In the genomic region with DNA sequence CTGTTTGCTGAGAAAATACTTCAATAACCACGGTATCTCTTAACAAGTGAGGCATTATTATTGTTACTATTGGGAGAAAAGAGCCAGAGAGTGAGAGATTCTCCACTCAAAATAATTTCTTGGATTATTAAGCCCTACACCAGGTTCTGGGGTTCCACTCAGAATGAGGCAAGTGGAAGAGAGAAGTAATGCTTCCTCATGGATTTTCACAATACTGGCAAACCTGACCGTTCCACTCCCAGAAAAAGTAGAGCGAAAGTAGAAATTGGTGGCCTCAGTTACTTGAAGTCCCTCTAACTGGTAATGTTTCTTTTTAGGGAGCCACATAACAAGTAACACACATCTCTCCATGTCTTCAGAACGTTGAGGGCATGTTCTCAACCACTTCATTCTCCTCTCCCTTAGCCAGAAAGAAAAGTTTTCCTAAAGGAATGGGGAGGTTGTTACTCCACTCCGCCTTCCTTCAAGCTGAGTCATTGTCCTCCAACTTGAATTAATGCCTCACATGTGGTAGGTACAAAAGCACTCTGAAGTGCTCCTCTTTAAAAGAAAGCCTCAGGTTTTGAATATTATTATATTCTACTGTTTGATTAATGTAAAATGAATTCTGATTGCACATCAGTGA, we compare ENCODE assay signal across 7 cellular contexts. TPM values are rescaled to one million over a fixed set of nuclear protein-coding genes. Genes with fewer than 3 reads are reported as not detected.
A peak's percentile ranks its signal among the peaks of the same experiment; 100 is the strongest.
DNase-seq lines count a peak whose midpoint lies in the region; ATAC-seq and TF ChIP-seq lines count a peak whose summit lies in the region.

No MANE protein-coding gene starts in this region.

- peak overlapping the region; percentile 25 for H3K4me3 ChIP-seq in GM12875 (ENCODE audit: low read depth, low read length)
- H3K4me3 ChIP-seq in colonic mucosa: peak overlapping the region; percentile 65

- no peaks in the 10 kb centered on the region for H3K36me3 ChIP-seq in colonic mucosa

- no peaks in the 10 kb centered on the region for H3K36me3 Mint-ChIP-seq in natural killer cell

- no peaks in the 10 kb centered on the region for H3K4me1 ChIP-seq in colonic mucosa

- intact Hi-C loops in colonic mucosa (cut with DNase I) (loop anchor here (5.0 kb wide), 1 partner anchor 143 kb away; the partner anchor contains the start of gene PRIM2), natural killer cell (cut with micrococcal nuclease) (loop anchor here (2.0 kb wide), 2 partner anchors 37 to 127 kb away; partner anchors contain the start of gene KIAA1586), left colon (cut with DNase I, micrococcal nuclease) (loop anchor here in 1 of 2 donors (10.0 kb wide), 1 partner anchor 81 kb away; no protein-coding TSS in a partner anchor)

- peak overlapping the region; percentile 85 to 88 for H3K27ac Mint-ChIP-seq in natural killer cell

- H3K4me1 Mint-ChIP-seq in natural killer cell: peaks cover 20 to 21% of the 10 kb centered on the region in 2 donors

- no peaks in the 10 kb centered on the region for H3K9me3 ChIP-seq in colonic mucosa

- DNase-seq in NCI-H460 (ENCODE audit: extremely low read depth, low read depth) (peak; percentile 49), colonic mucosa (no peak), natural killer cell (no peak), left colon (no peak), ureter (ENCODE audit: low spot score) (no peak)

- H3K9ac ChIP-seq in colonic mucosa (ENCODE audit: low read depth in 2 of 2, low read length in 2 of 2): no peak overlapping the region

- no peaks in the 10 kb centered on the region for H3K27me3 ChIP-seq in colonic mucosa

- peak overlapping the region; percentile 91 for H3K4me3 Mint-ChIP-seq in natural killer cell

- no peaks in the 10 kb centered on the region for H3K9me3 Mint-ChIP-seq in natural killer cell

- TF ChIP-seq CTCF in GM12875 (IDR thresholded peaks at IDR 0.05; ENCODE audit: borderline replicate concordance, insufficient read depth, low read depth, low read length) (no peak), colonic mucosa (IDR thresholded peaks at IDR 0.05) (no peak), natural killer cell (IDR thresholded peaks at IDR 0.05) (no peak)

- no peak for ATAC-seq in natural killer cell
- ATAC-seq in GM21737 (IDR thresholded peaks at IDR 0.05; ENCODE audit: unreplicated experiment): no peak
- no peak for ATAC-seq in left colon

- H3K27ac ChIP-seq in colonic mucosa: peak overlapping the region; percentile 79

- no peaks in the 10 kb centered on the region for H3K27me3 Mint-ChIP-seq in natural killer cell (ENCODE audit: low read depth in 2 of 2)

RNA-seq across cellular contexts. Expression of gene BAG2, which starts 1.9 kb away (rescaled TPM):
- total RNA-seq in NCI-H460 (2014; rRNA removed; shearing (Covaris generic)): 15.2 and 16.8 TPM in 2 replicates
- polyA plus RNA-seq in NCI-H460 (2014; cell fraction: nucleus; rRNA removed): 13.7 and 20.6 TPM in 2 replicates
- total RNA-seq in colonic mucosa (1 to 10 TPM; 1.8 to 6.3 TPM), natural killer cell (1 to 10 TPM; 2.8 to 3.6 (median 3.2) TPM), left colon (1 to 10 TPM in 1 of 2 donors, under 1 TPM in 1; 0.58 to 5.2 TPM), ureter (17.0 TPM)

RNA-seq across cellular contexts. Expression of gene RAB23, which starts 48.1 kb away (rescaled TPM):
- 11.3 and 13.1 TPM in 2 replicates for total RNA-seq in NCI-H460 (2014; rRNA removed; shearing (Covaris generic))
- 5.3 and 7.7 TPM in 2 replicates for polyA plus RNA-seq in NCI-H460 (2014; cell fraction: nucleus; rRNA removed)
- total RNA-seq in colonic mucosa (10 to 100 TPM in 1 of 2 donors, 1 to 10 TPM in 1; 6.3 to 21.1 TPM), natural killer cell (1 to 10 TPM in 1 of 3 donors, under 1 TPM in 2; 0.31 to 1.3 (median 0.77) TPM), left colon (10 to 100 TPM in 1 of 2 donors, 1 to 10 TPM in 1; 3.6 to 16.6 TPM), ureter (33.5 TPM)
